Comparison of ENCODE assay signal across 1 cellular context in the genomic region with DNA sequence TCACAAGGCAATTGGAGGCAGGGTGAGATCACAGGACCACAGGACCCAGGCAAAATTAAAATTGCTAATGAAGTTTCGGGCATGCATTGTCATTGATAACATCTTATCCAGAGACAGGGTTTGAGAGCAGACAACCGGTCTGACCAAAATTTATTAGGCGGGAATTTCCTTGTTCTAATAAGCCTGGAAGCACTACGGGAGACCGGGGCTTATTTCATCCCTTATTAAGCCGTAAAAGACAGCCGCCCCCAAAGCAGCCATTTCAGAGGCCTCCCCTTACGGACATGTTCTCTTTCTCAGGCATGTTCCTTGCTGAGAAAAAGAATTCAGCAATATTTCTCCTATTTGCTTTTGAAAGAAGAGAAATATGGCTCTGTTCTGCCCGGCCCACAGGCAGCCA. TPM values are rescaled to one million over a fixed set of nuclear protein-coding genes. Genes with fewer than 3 reads are reported as not detected.
"Had no signal": no experiment of that assay in that cellular context is flagged by ENCODE, and none has a peak within 500 bp of the region (broad histone marks: within the 10 kb centered on the region; RNA-seq: fewer than 3 reads in every experiment).

No MANE protein-coding gene starts in this region.

RNA-seq across cellular contexts. Expression of gene HSPB8, which starts 40.1 kb away (rescaled TPM):
- polyA plus RNA-seq: K562 had no signal
